ENCODE assay signal across 3 cellular contexts in the genomic region with DNA sequence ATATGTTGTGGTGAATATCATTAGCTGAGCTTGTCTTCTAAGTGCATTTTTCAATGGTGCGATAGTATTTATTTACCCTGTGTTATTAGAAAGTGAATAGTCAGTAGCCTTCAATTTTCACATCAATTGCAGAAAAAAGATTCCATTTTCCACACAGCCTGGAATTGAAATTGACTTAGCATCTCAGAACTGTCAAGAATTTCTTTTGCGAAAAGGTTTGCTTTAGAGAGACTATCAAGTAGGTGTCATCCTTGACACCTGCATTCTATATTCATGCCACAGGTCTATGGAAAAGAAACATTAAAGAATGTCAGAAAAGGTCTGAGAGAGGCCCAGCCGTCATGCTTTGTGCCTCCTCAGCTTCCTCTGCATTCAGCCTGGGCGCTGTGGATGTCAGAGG.
"Had no signal": no experiment of that assay in that cellular context is flagged by ENCODE, and none has a peak within 500 bp of the region (broad histone marks: within the 10 kb centered on the region; RNA-seq: fewer than 3 reads in every experiment).

No MANE protein-coding gene starts in this region.

- H3K4me3 ChIP-seq: GM12878 had no signal

- DNase-seq: GDM1, GF-D8 had no signal
